ENCODE assay signal across 1 cellular context in the genomic region with DNA sequence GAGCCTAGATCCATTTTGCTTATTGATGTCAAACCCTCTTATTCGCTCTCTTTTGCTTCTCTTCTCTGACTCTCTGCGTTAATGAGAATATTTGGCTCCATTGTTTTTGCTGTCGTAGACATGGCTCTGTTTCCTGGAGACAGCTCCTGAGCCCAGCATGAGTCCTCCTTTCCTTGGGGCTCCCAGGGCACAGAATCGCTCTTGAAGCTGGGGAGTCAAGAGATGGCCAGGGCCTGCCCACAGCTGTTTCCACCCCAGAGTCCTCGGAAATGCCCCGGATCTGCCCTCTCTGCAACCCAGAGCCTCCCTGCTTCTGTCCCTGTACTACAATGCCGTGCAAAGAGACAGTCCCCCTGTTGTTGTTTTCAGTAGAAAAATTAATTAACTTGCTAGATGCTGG.
TF ChIP-seq lines count a peak whose summit lies in the region.

No MANE protein-coding gene starts in this region.

TF ChIP-seq in H1, 55 proteins besides CTCF, POLR2A, EP300 and RAD21:
- no peak for TF ChIP-seq SRF (IDR thresholded peaks at IDR 0.05; ENCODE audit: low read depth, low read length)
